ENCODE assay signal across 8 cellular contexts in genomic region chr7:101814081-101814995, GRCh38. TPM values are rescaled to one million over a fixed set of nuclear protein-coding genes. Genes with fewer than 3 reads are reported as not detected.
DNase-seq lines count a peak whose midpoint lies in the region; ATAC-seq, FAIRE-seq and TF ChIP-seq lines count a peak whose summit lies in the region.

No MANE protein-coding gene starts in this region.

- H3K27me3 Mint-ChIP-seq in T-helper 17 cell, result no peaks in the 10 kb centered on the region

- TSS peak; percentile 89 for BruUV-seq in K562 (replicated peaks; lab: Mats Ljungman, UMichigan)

- CTCF ChIA-PET in K562 (lab: Yijun Ruan, JAX; ENCODE audit: low intra/inter-chr PET ratio), result interaction anchor here (0.6 to 2.8 kb wide), 9 partner anchors 43 to 423 kb away, joined by 3 to 39 read pairs (median 5); no protein-coding TSS in a partner anchor

- TF ChIP-seq CTCF in K562 (IDR thresholded peaks at IDR 0.05 in 2 of 3, conservative IDR thresholded peaks at IDR 0.05 in 1 of 3; ENCODE audit: insufficient read depth in 2 of 3, low read depth in 1 of 3, low read length in 3 of 3), result peak; percentile 47 to 89 (median 71)

- peak overlapping the region; percentile 71 for H3K27ac Mint-ChIP-seq in T-helper 17 cell

- H3K4me2 ChIP-seq in K562 (ENCODE audit: insufficient read depth, low read length), result peak overlapping the region; percentile 96

- H3K27ac ChIP-seq in KOPT-K1 (ENCODE audit: low read depth, low read length, poor library complexity, severe bottlenecking), result peak overlapping the region; percentile 68
- H3K27ac ChIP-seq in K562 (ENCODE audit: extremely low read depth, low read depth, low read length), result peak overlapping the region; percentile 90
- no peak overlapping the region for H3K27ac ChIP-seq in iPS DF 6.9 (ENCODE audit: low read length)

- peaks cover 20 to 27% of the 10 kb centered on the region in 2 experiments for H3K4me1 ChIP-seq in K562 (replicated peaks in 1 of 2; ENCODE audit: control insufficient read depth in 2 of 2, insufficient read depth in 2 of 2, low read length in 2 of 2)
- peaks cover 2% of the 10 kb centered on the region; the same call in 1 of the 2 replicates for H3K4me1 ChIP-seq in iPS DF 6.9 (ENCODE audit: control insufficient read depth, insufficient read depth, low read length)

- H3K79me2 ChIP-seq in K562 (ENCODE audit: control insufficient read depth, insufficient read depth, low read length), result peaks cover 39% of the 10 kb centered on the region

- peaks cover 12% of the 10 kb centered on the region for H3K4me1 Mint-ChIP-seq in T-helper 17 cell

- H3K9me1 ChIP-seq in K562 (ENCODE audit: control insufficient read depth, insufficient read depth, low read length), result no peaks in the 10 kb centered on the region

- H3K4me3 Mint-ChIP-seq in T-helper 17 cell, result peak overlapping the region; percentile 95

- DNase-seq in NCI-H524 (lab: John Stamatoyannopoulos, UW) (peak; percentile 39 to 74), NCI-H524 treated with DMSO at 0.1 percent for 48 hours (lab: John Stamatoyannopoulos, UW) (no peak), T-helper 17 cell (peak; percentile 31 to 57 (median 50)), K562 (ENCODE audit: extremely low read depth in 1 of 4, low spot score in 3 of 4) (peak; percentile 86 to 90 (median 86)), iPS DF 6.9 (ENCODE audit: low read depth, low spot score) (no peak), sciatic nerve (ENCODE audit: low spot score) (peak; percentile 77)

- no peak for FAIRE-seq in K562 (lab: Jason Lieb, UNC)

- intact Hi-C loops in K562 (cut with micrococcal nuclease), result loop anchor here (2.0 to 5.0 kb wide), 2 partner anchors 126 to 212 kb away; no protein-coding TSS in a partner anchor
- intact Hi-C loops in sciatic nerve (cut with DNase I), result loop anchor here (10.0 kb wide), 1 partner anchor 120 kb away; no protein-coding TSS in a partner anchor

- in situ Hi-C loops in K562 (cut with MboI), result loop anchor here (5.0 kb wide), 1 partner anchor 107 kb away; no protein-coding TSS in a partner anchor

- peak; percentile 80 to 83 for TF ChIP-seq RAD21 in K562 (CRISPR knock-in tag; conservative IDR thresholded peaks at IDR 0.05 in 1 of 2, IDR thresholded peaks at IDR 0.05 in 1 of 2)

- TF ChIP-seq EP300 in K562 (IDR thresholded peaks at IDR 0.05; ENCODE audit: low read length), result no peak

- H3K4me3 ChIP-seq in K562 (peak overlapping the region; percentile 68), iPS DF 6.9 (ENCODE audit: low read length) (peak overlapping the region; percentile 73; the same call in 1 of the 2 replicates)

- WGBS in K562 (ENCODE audit: insufficient coverage, low coverage, missing lambda C conversion rate), result 1% methylated on average over 74 of the region's 74 CpGs
- WGBS in iPS DF 6.9 (ENCODE audit: insufficient coverage, insufficient read length), result no CpG with 5 or more reads among the region's 74 CpGs

- H3K36me3 Mint-ChIP-seq in T-helper 17 cell (ENCODE audit: low read depth), result no peaks in the 10 kb centered on the region

- POLR2A ChIA-PET in K562 (lab: Yijun Ruan, JAX), result interaction anchor here (0.7 to 1.6 kb wide), 4 partner anchors 12 to 71 kb away, joined by 3 to 6 read pairs (median 4); no protein-coding TSS in a partner anchor

- H3K9ac ChIP-seq in K562 (ENCODE audit: insufficient read depth in 1 of 2, low read depth in 2 of 2, low read length in 2 of 2), result peak overlapping the region; percentile 82 to 96

- peaks cover 16% of the 10 kb centered on the region for H4K20me1 ChIP-seq in K562 (replicated peaks; ENCODE audit: control insufficient read depth, insufficient read depth, low read length)

- no peaks in the 10 kb centered on the region for H3K9me3 ChIP-seq in KOPT-K1 (ENCODE audit: insufficient read depth, low read length, poor library complexity, severe bottlenecking)
- no peaks in the 10 kb centered on the region for H3K9me3 ChIP-seq in T-helper 17 cell (ENCODE audit: control insufficient read depth, low read length, poor library complexity, severe bottlenecking)
- H3K9me3 ChIP-seq in K562 (replicated peaks; ENCODE audit: control insufficient read depth, insufficient read depth, low read depth, low read length), result no peaks in the 10 kb centered on the region
- no peaks in the 10 kb centered on the region for H3K9me3 ChIP-seq in iPS DF 6.9 (ENCODE audit: control insufficient read depth, insufficient read depth, low read length)

- peak overlapping the region; percentile 94 for H2AFZ ChIP-seq in K562 (ENCODE audit: low read depth, low read length)

- peak; percentile 40 for TF ChIP-seq POLR2A in K562 (conservative IDR thresholded peaks at IDR 0.05)

- H3K27me3 ChIP-seq in K562 (ENCODE audit: control insufficient read depth in 2 of 2, insufficient read depth in 2 of 2, low read length in 2 of 2), result no peaks in the 10 kb centered on the region
- no peaks in the 10 kb centered on the region for H3K27me3 ChIP-seq in iPS DF 6.9 (ENCODE audit: control insufficient read depth, insufficient read depth, low read length)

- no peaks in the 10 kb centered on the region for H3K36me3 ChIP-seq in KOPT-K1 (ENCODE audit: insufficient read depth, low read length)
- 0 out of 3 replicates have a peak, but pooled peaks cover 6% of the 10 kb centered on the region for H3K36me3 ChIP-seq in K562 (ENCODE audit: control insufficient read depth, insufficient read depth, low read length)
- no peaks in the 10 kb centered on the region for H3K36me3 ChIP-seq in iPS DF 6.9 (ENCODE audit: control insufficient read depth, insufficient read depth, low read length)

- ATAC-seq in T-helper 17 cell, result peak; percentile 58
- ATAC-seq in K562, result peak; percentile 84
- peak; percentile 83 for ATAC-seq in sciatic nerve
- ATAC-seq in HG02571 (IDR thresholded peaks at IDR 0.05; ENCODE audit: unreplicated experiment), result no peak

TF ChIP-seq in K562, 482 proteins besides CTCF, POLR2A, EP300 and RAD21 (continues in another document):
- no peak for TF ChIP-seq TCF7L2 (IDR thresholded peaks at IDR 0.05; ENCODE audit: low read depth, low read length)
- TF ChIP-seq CEBPB (tag; IDR thresholded peaks at IDR 0.05), result no peak
- TF ChIP-seq WHSC1 (IDR thresholded peaks at IDR 0.05; ENCODE audit: low read length), result no peak
- peak; percentile 88 for TF ChIP-seq VEZF1 (CRISPR knock-in tag; IDR thresholded peaks at IDR 0.05)
- peak; percentile 98 for TF ChIP-seq GATAD2B (IDR thresholded peaks at IDR 0.05; ENCODE audit: borderline replicate concordance)
- TF ChIP-seq ZNF133 (CRISPR knock-in tag; IDR thresholded peaks at IDR 0.05), result no peak
- peak; percentile 31 for TF ChIP-seq HMGN3 (IDR thresholded peaks at IDR 0.05; ENCODE audit: borderline replicate concordance, extremely low read depth, insufficient read length, low read depth, low read length)
- TF ChIP-seq LEF1 (IDR thresholded peaks at IDR 0.05), result peak; percentile 30; the same call in 1 of the 2 replicates
- TF ChIP-seq SMC3 (conservative IDR thresholded peaks at IDR 0.05; ENCODE audit: insufficient read depth, low read depth, low read length), result peak; percentile 37; the same call in 1 of the 2 replicates
- TF ChIP-seq ZFX (CRISPR knock-in tag; IDR thresholded peaks at IDR 0.05), result peak; percentile 58

RNA-seq across cellular contexts. Expression of gene CUX1, which starts 3.1 kb away (rescaled TPM):
- total RNA-seq in T-helper 17 cell (10 to 100 TPM; 35.6 to 52.8 TPM), K562 (2014; rRNA removed) (25.2 and 34.2 TPM in 2 replicates), K562 (2014; rRNA removed; fragmentation: Illumina TruSeq; extraction: Trizol) (33.0 and 41.3 TPM in 2 replicates), K562 (2015; rRNA removed; fragmentation: Illumina TruSeq; extraction: Trizol) (25.2 and 26.2 TPM in 2 replicates), K562 (2021) (52.9 and 55.3 TPM in 2 replicates), sciatic nerve (156 TPM)
- total RNA-seq in K562 (2011; cell fraction: chromatin; rRNA removed; ENCODE audit: low replicate concordance), result 271 and 342 TPM in 2 replicates
- 121 and 144 TPM in 2 replicates for total RNA-seq in K562 (2011; cell fraction: nucleolus; rRNA removed)
- total RNA-seq in K562 (2011; cell fraction: nucleoplasm; rRNA removed), result 169 and 178 TPM in 2 replicates
- polyA plus RNA-seq in K562 (2011; rRNA removed) (9.6 and 13.0 TPM in 2 replicates), K562 (2014; fragmentation: Illumina TruSeq; extraction: Trizol) (31.9 and 32.2 TPM in 2 replicates), K562 (2014; fragmentation: Nextera tagmentation; extraction: Ambion mirVana) (1 to 10 TPM; 3.6 to 6.7 TPM), K562 (2014; rRNA removed) (21.4 and 24.7 TPM in 2 replicates)
- 9.5 and 20.1 TPM in 2 replicates for polyA plus RNA-seq in K562 (2011; cell fraction: cytosol; rRNA removed)
- polyA plus RNA-seq in K562 (2011; cell fraction: nucleus; rRNA removed), result 8.9 and 14.8 TPM in 2 replicates
- polyA plus RNA-seq in K562 (2012), result 27.5 and 61.2 TPM in 2 replicates
- polyA minus RNA-seq in K562 (2011; rRNA and poly(A)+ RNA removed), result 33.4 and 37.2 TPM in 2 replicates
- 13.4 and 20.4 TPM in 2 replicates for polyA minus RNA-seq in K562 (2011; cell fraction: cytosol; rRNA and poly(A)+ RNA removed)
- 30.6 and 60.0 TPM in 2 replicates for polyA minus RNA-seq in K562 (2011; cell fraction: nucleus; rRNA and poly(A)+ RNA removed)

Comparison
In these comparisons a context has a peak if more than half of its experiments do, and no peak if none do; other contexts are left out.
1. DNase-seq: peak in NCI-H524 (2 of 2), T-helper 17 cell (3 of 3), K562 (4 of 4) and sciatic nerve (single experiment); none in NCI-H524 treated with DMSO at 0.1 percent for 48 hours (single experiment) and iPS DF 6.9 (single experiment).